8 cellular contexts compared by ENCODE assay signal in genomic region chr12:1933342-1933992, GRCh38. TPM values are rescaled to one million over a fixed set of nuclear protein-coding genes. Genes with fewer than 3 reads are reported as not detected.
A peak's percentile ranks its signal among the peaks of the same experiment; 100 is the strongest.
DNase-seq lines count a peak whose midpoint lies in the region; ATAC-seq and TF ChIP-seq lines count a peak whose summit lies in the region.
"Had no signal": no experiment of that assay in that cellular context is flagged by ENCODE, and none has a peak within 500 bp of the region (broad histone marks: within the 10 kb centered on the region; RNA-seq: fewer than 3 reads in every experiment).

No MANE protein-coding gene starts in this region.

- H3K4me1 Mint-ChIP-seq in activated T-helper 17 cell treated with anti-CD3 and anti-CD28 coated beads, Interleukin-2, amount 50 U/mL, for 72 hours: peaks cover 5% of the 10 kb centered on the region

- no peaks in the 10 kb centered on the region for H3K27me3 Mint-ChIP-seq in activated T-helper 17 cell treated with anti-CD3 and anti-CD28 coated beads, Interleukin-2, amount 50 U/mL, for 72 hours

- H3K27ac Mint-ChIP-seq in activated T-helper 17 cell treated with anti-CD3 and anti-CD28 coated beads, Interleukin-2, amount 50 U/mL, for 72 hours: no peak overlapping the region

- ATAC-seq in GM21360 (IDR thresholded peaks at IDR 0.05; ENCODE audit: unreplicated experiment): peak; percentile 45
- ATAC-seq in activated T-helper 17 cell treated with anti-CD3 and anti-CD28 coated beads, Interleukin-2, amount 50 U/mL, for 72 hours (replicated peaks): no peak

- H3K9me3 Mint-ChIP-seq in activated T-helper 17 cell treated with anti-CD3 and anti-CD28 coated beads, Interleukin-2, amount 50 U/mL, for 72 hours: no peaks in the 10 kb centered on the region

- H3K4me3 Mint-ChIP-seq in activated T-helper 17 cell treated with anti-CD3 and anti-CD28 coated beads, Interleukin-2, amount 50 U/mL, for 72 hours: no peak overlapping the region

- peak overlapping the region; percentile 95 for H3K27ac ChIP-seq in substantia nigra (ENCODE audit: low read depth, low read length, poor library complexity, severe bottlenecking)
- H3K27ac ChIP-seq: ovary had no signal

- no peak overlapping the region for H3K4me3 ChIP-seq in fibroblast of villous mesenchyme (ENCODE audit: low read depth, low read length)
- H3K4me3 ChIP-seq: ovary had no signal

- CTCF ChIA-PET in HEK293T (lab: Yijun Ruan, JAX): interaction anchor here (0.6 kb wide), 1 partner anchor 210 kb away, joined by 5 read pairs; no protein-coding TSS in a partner anchor

- no peak for TF ChIP-seq CTCF in fibroblast of villous mesenchyme (IDR thresholded peaks at IDR 0.05; ENCODE audit: insufficient read depth, low read depth, low read length)

- POLR2A ChIA-PET in HEK293T (lab: Yijun Ruan, JAX): no interaction called here

- peak; percentile 74 for DNase-seq in NCI-H1436 treated with DMSO at 0.1 percent for 48 hours (lab: John Stamatoyannopoulos, UW)
- peak; percentile 25 for DNase-seq in fibroblast of villous mesenchyme (ENCODE audit: low read depth)
- no peak for DNase-seq in substantia nigra (lab: John Stamatoyannopoulos, UW)
- no peak for DNase-seq in globus pallidus (ENCODE audit: low spot score)
- no peak for DNase-seq in HEK293T (ENCODE audit: extremely low spot score)

- peaks cover 11% of the 10 kb centered on the region for H3K36me3 Mint-ChIP-seq in activated T-helper 17 cell treated with anti-CD3 and anti-CD28 coated beads, Interleukin-2, amount 50 U/mL, for 72 hours (ENCODE audit: low read depth)

TF ChIP-seq in HEK293T, 16 proteins besides CTCF, POLR2A, EP300 and RAD21:
- TF ChIP-seq ZNF384 (IDR thresholded peaks at IDR 0.05) (no peak), FOXM1 (IDR thresholded peaks at IDR 0.05; ENCODE audit: borderline replicate concordance) (no peak), TARDBP (IDR thresholded peaks at IDR 0.05) (no peak), SUZ12 (IDR thresholded peaks at IDR 0.05) (no peak), CTBP1 (IDR thresholded peaks at IDR 0.05; ENCODE audit: borderline replicate concordance) (no peak), SP1 (IDR thresholded peaks at IDR 0.05) (no peak), PKNOX1 (IDR thresholded peaks at IDR 0.05) (no peak), NFRKB (IDR thresholded peaks at IDR 0.05) (no peak)
TF ChIP-seq in HEK293T: peak in this region for 0.

RNA-seq across cellular contexts. Expression of gene CACNA2D4, which starts 15.0 kb away (rescaled TPM):
- total RNA-seq in fibroblast of villous mesenchyme: 0.97 and 1.7 TPM in 2 replicates
- 10 to 100 TPM; 13.7 to 23.0 TPM for total RNA-seq in activated T-helper 17 cell treated with anti-CD3 and anti-CD28 coated beads, Interleukin-2, amount 50 U/mL, for 72 hours

Comparison
In these comparisons a context has a peak if more than half of its experiments do, and no peak if none do; other contexts are left out.
1. DNase-seq: peak in NCI-H1436 treated with DMSO at 0.1 percent for 48 hours (single experiment) and fibroblast of villous mesenchyme (single experiment); none in substantia nigra (0 of 49), globus pallidus (single experiment) and HEK293T (single experiment).